In the genomic region with DNA sequence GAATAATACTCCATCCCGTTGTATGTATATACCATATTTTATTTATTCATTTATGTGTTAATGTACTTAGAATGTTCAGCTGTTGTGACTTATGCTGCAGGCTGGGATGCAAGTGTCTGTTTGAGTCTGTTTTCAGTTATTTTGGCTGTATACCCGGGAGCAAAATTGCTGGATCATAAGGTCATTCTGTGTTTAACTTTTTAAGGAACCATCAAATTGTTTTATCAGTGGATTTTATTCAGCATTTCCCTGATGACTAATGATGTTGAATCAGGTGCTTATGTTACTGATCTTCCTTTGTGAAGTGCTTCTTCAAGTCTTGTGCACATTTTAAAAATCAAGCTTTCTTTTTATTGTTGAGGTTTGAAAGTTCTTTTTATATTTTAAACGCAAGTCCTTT, we compare ENCODE assay signal across 23 cellular contexts.
DNase-seq lines count a peak whose midpoint lies in the region; ATAC-seq and TF ChIP-seq lines count a peak whose summit lies in the region.
"Had no signal": no experiment of that assay in that cellular context is flagged by ENCODE, and none has a peak within 500 bp of the region (broad histone marks: within the 10 kb centered on the region; RNA-seq: fewer than 3 reads in every experiment).

No MANE protein-coding gene starts in this region.

- H3K27me3 ChIP-seq in brain microvascular endothelial cell (replicated peaks) = no peaks in the 10 kb centered on the region
- H3K27me3 ChIP-seq: BLaER1, gastroesophageal sphincter, neural progenitor cell, upper lobe of right lung had no signal

- H3K36me3 ChIP-seq in brain microvascular endothelial cell (replicated peaks) = no peaks in the 10 kb centered on the region
- H3K36me3 ChIP-seq: BLaER1, gastroesophageal sphincter, neural progenitor cell, upper lobe of right lung had no signal

- peak; percentile 7 for DNase-seq in AG08395 (ENCODE audit: low spot score)
- peak; percentile 34 for DNase-seq in HS-5 (ENCODE audit: low read depth)
- peak; percentile 20 for DNase-seq in brain microvascular endothelial cell
- peak; percentile 13 for DNase-seq in fibroblast of pulmonary artery (ENCODE audit: low read depth)
- no peak for DNase-seq in activated gamma-delta T cell (lab: John Stamatoyannopoulos, UW)
- DNase-seq in stimulated activated naive CD4-positive, alpha-beta T cell treated with Interleukin-2 at 50 U/mL for 16 hours (lab: John Stamatoyannopoulos, UW) = no peak
- DNase-seq in activated CD8-positive, alpha-beta T cell treated with anti-CD3 and anti-CD28 coated beads for 36 hours = no peak
- DNase-seq in effector CD4-positive, alpha-beta T cell = no peak
- DNase-seq: activated CD4-positive, alpha-beta memory T cell treated with anti-CD3 and anti-CD28 coated beads, Interleukin-2, amount 10 ng/mL, durations not matched to agents 7 days and 5 days; activated naive CD4-positive, alpha-beta T cell treated with anti-CD3 and anti-CD28 coated beads for 36 hours; anterior cingulate cortex; Calu3; GOT3; NCI-H146; NCI-H2171; NCI-H526 treated with DMSO at 0.1 percent for 48 hours; SW 1271; upper lobe of right lung had no signal

- intact Hi-C loops in activated CD8-positive, alpha-beta T cell treated with anti-CD3 and anti-CD28 coated beads for 36 hours (cut with micrococcal nuclease) = no loop called here

- no peak overlapping the region for H3K27ac Mint-ChIP-seq in activated CD8-positive, alpha-beta T cell treated with anti-CD3 and anti-CD28 coated beads for 36 hours
- H3K27ac Mint-ChIP-seq: activated CD4-positive, alpha-beta memory T cell treated with anti-CD3 and anti-CD28 coated beads, Interleukin-2, amount 10 ng/mL, durations not matched to agents 7 days and 5 days; activated naive CD4-positive, alpha-beta T cell treated with anti-CD3 and anti-CD28 coated beads for 36 hours; neural progenitor cell had no signal

- no peak overlapping the region for H3K4me3 Mint-ChIP-seq in activated CD8-positive, alpha-beta T cell treated with anti-CD3 and anti-CD28 coated beads for 36 hours
- H3K4me3 Mint-ChIP-seq: activated CD4-positive, alpha-beta memory T cell treated with anti-CD3 and anti-CD28 coated beads, Interleukin-2, amount 10 ng/mL, durations not matched to agents 7 days and 5 days; activated naive CD4-positive, alpha-beta T cell treated with anti-CD3 and anti-CD28 coated beads for 36 hours; neural progenitor cell had no signal

- CTCF ChIA-PET in activated CD8-positive, alpha-beta T cell treated with anti-CD3 and anti-CD28 coated beads for 36 hours (lab: Charles Lee) = no interaction called here

- TF ChIP-seq CTCF in brain microvascular endothelial cell (IDR thresholded peaks at IDR 0.05; ENCODE audit: low read depth, low read length, missing control alignments) (no peak), fibroblast of pulmonary artery (IDR thresholded peaks at IDR 0.05; ENCODE audit: low read length, missing control alignments) (no peak)
- no peak for TF ChIP-seq CTCF in activated CD8-positive, alpha-beta T cell treated with anti-CD3 and anti-CD28 coated beads for 36 hours (IDR thresholded peaks at IDR 0.05)

- H3K36me3 Mint-ChIP-seq in activated CD8-positive, alpha-beta T cell treated with anti-CD3 and anti-CD28 coated beads for 36 hours (ENCODE audit: low read depth) = peaks cover 2% of the 10 kb centered on the region
- H3K36me3 Mint-ChIP-seq: neural progenitor cell had no signal

- no peak for ATAC-seq in activated CD8-positive, alpha-beta T cell treated with anti-CD3 and anti-CD28 coated beads for 36 hours
- ATAC-seq: activated CD4-positive, CD25-positive, alpha-beta regulatory T cell treated with anti-CD3 and anti-CD28 coated beads, Interleukin-2, amount 50 U/mL, for 24 hours; gastroesophageal sphincter; upper lobe of right lung had no signal

- no peak overlapping the region for H3K4me3 ChIP-seq in brain microvascular endothelial cell (ENCODE audit: low read depth, low read length)
- no peak overlapping the region for H3K4me3 ChIP-seq in fibroblast of pulmonary artery (replicated peaks; ENCODE audit: low read depth, low read length)
- H3K4me3 ChIP-seq: BLaER1, gastroesophageal sphincter, lung, neural progenitor cell, upper lobe of right lung had no signal

- H3K27me3 Mint-ChIP-seq in activated CD8-positive, alpha-beta T cell treated with anti-CD3 and anti-CD28 coated beads for 36 hours = no peaks in the 10 kb centered on the region
- H3K27me3 Mint-ChIP-seq: activated CD4-positive, alpha-beta memory T cell treated with anti-CD3 and anti-CD28 coated beads, Interleukin-2, amount 10 ng/mL, durations not matched to agents 7 days and 5 days had no signal

- H3K4me1 Mint-ChIP-seq in activated CD8-positive, alpha-beta T cell treated with anti-CD3 and anti-CD28 coated beads for 36 hours (ENCODE audit: low read depth) = peaks cover 15% of the 10 kb centered on the region

- no peaks in the 10 kb centered on the region for H3K9me3 Mint-ChIP-seq in activated CD8-positive, alpha-beta T cell treated with anti-CD3 and anti-CD28 coated beads for 36 hours
- H3K9me3 Mint-ChIP-seq: activated CD4-positive, alpha-beta memory T cell treated with anti-CD3 and anti-CD28 coated beads, Interleukin-2, amount 10 ng/mL, durations not matched to agents 7 days and 5 days; activated naive CD4-positive, alpha-beta T cell treated with anti-CD3 and anti-CD28 coated beads for 36 hours; neural progenitor cell had no signal

- H3K27ac ChIP-seq in brain microvascular endothelial cell = no peak overlapping the region
- H3K27ac ChIP-seq: BLaER1, gastroesophageal sphincter, neural progenitor cell, upper lobe of right lung had no signal

- in situ Hi-C loops in brain microvascular endothelial cell (cut with HindIII; ENCODE audit: low pct_ligation_motif_present, low sequenced_read_pairs) = no loop called here

- POLR2A ChIA-PET in activated CD8-positive, alpha-beta T cell treated with anti-CD3 and anti-CD28 coated beads for 36 hours (lab: Charles Lee) = no interaction called here

Comparison
In these comparisons a context has a peak if more than half of its experiments do, and no peak if none do; other contexts are left out.
1. DNase-seq: peak in AG08395 (single experiment), HS-5 (single experiment), brain microvascular endothelial cell (single experiment) and fibroblast of pulmonary artery (single experiment); none in activated gamma-delta T cell (single experiment), stimulated activated naive CD4-positive, alpha-beta T cell treated with Interleukin-2 at 50 U/mL for 16 hours (single experiment), activated CD8-positive, alpha-beta T cell treated with anti-CD3 and anti-CD28 coated beads for 36 hours (single experiment) and effector CD4-positive, alpha-beta T cell (single experiment).